In the genomic region with DNA sequence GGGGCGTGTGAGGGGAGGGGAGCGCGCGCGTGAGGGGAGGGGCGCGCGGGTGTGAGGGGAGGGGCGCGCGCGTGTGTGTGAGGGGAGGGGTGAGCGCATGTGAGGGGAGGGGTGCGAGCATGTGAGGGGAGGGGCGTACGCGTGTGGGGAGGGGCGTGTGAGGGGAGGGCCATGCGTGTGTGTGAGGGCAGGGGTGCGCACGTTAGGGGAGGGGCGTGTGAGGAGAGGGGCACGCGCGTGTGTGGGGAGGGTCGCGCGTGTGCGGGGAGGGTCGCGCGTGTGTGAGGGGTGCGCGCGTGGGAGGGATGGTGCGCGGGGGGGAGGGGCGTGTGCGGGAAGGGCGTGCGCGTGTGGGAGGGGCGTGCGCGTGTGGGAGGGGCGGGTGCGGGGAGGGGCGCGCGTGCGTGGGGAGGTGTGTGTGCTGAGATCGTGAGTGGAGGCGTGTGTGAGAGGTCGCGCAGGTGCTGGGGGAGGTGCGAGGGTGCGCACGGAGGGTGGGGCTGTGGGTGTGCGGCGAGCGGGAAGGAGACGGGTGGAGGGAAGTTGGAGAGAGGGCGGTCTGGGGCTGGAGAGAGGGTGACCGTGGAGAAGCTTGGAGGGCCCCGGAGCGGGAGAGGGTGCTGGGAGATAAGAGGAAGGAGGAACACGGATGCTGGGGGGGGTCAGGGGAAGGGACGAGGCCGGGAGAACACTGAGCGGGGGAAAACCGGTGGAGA, we compare ENCODE assay signal across 8 cellular contexts. TPM values are rescaled to one million over a fixed set of nuclear protein-coding genes. Genes with fewer than 3 reads are reported as not detected.
DNase-seq lines count a peak whose midpoint lies in the region; ATAC-seq and TF ChIP-seq lines count a peak whose summit lies in the region.

No MANE protein-coding gene starts in this region.

- H3K4me3 Mint-ChIP-seq in T-helper 1 cell treated with Interleukin-12 subunit alpha and Interleukin-12 subunit beta and Interleukin-4 antibody, amounts not matched to agents 30 μg/mL and 1 μg/mL, for 36 hours: peak overlapping the region; percentile 94
- peak overlapping the region; percentile 96 for H3K4me3 Mint-ChIP-seq in progenitor cell of endocrine pancreas (ENCODE audit: low read depth)

- H3K27ac Mint-ChIP-seq in T-helper 1 cell treated with Interleukin-12 subunit alpha and Interleukin-12 subunit beta and Interleukin-4 antibody, amounts not matched to agents 30 μg/mL and 1 μg/mL, for 36 hours: peak overlapping the region; percentile 96
- H3K27ac Mint-ChIP-seq in progenitor cell of endocrine pancreas: peak overlapping the region; percentile 96

- H3K27me3 Mint-ChIP-seq in T-helper 1 cell treated with Interleukin-12 subunit alpha and Interleukin-12 subunit beta and Interleukin-4 antibody, amounts not matched to agents 30 μg/mL and 1 μg/mL, for 36 hours (ENCODE audit: low read depth): peaks cover 4% of the 10 kb centered on the region
- H3K27me3 Mint-ChIP-seq in progenitor cell of endocrine pancreas: no peaks in the 10 kb centered on the region

- intact Hi-C loops in left ventricle myocardium superior (cut with micrococcal nuclease): loop anchor here (5.0 kb wide), 1 partner anchor 90 kb away; no protein-coding TSS in a partner anchor

- H3K36me3 Mint-ChIP-seq in T-helper 1 cell treated with Interleukin-12 subunit alpha and Interleukin-12 subunit beta and Interleukin-4 antibody, amounts not matched to agents 30 μg/mL and 1 μg/mL, for 36 hours (ENCODE audit: low read depth): peaks cover 16% of the 10 kb centered on the region
- peaks cover 9% of the 10 kb centered on the region for H3K36me3 Mint-ChIP-seq in progenitor cell of endocrine pancreas (ENCODE audit: insufficient read depth)

- DNase-seq in CMK (ENCODE audit: low read depth) (peak; percentile 62), HK-2 (ENCODE audit: unreplicated experiment) (peak; percentile 58), amniotic epithelial cell (ENCODE audit: low read depth) (peak; percentile 19), left ventricle myocardium superior (peak; percentile 83), progenitor cell of endocrine pancreas (ENCODE audit: low spot score, unreplicated experiment) (peak; percentile 30), NK-92 (lab: John Stamatoyannopoulos, UW; ENCODE audit: unreplicated experiment) (no peak)

- TF ChIP-seq CTCF in progenitor cell of endocrine pancreas (IDR thresholded peaks at IDR 0.05; ENCODE audit: unreplicated experiment): no peak

- ATAC-seq in left ventricle myocardium superior (peak; percentile 61), HG03108 (IDR thresholded peaks at IDR 0.05; ENCODE audit: unreplicated experiment) (no peak)

- H3K4me1 Mint-ChIP-seq in T-helper 1 cell treated with Interleukin-12 subunit alpha and Interleukin-12 subunit beta and Interleukin-4 antibody, amounts not matched to agents 30 μg/mL and 1 μg/mL, for 36 hours (ENCODE audit: low read depth): peaks cover 30% of the 10 kb centered on the region
- H3K4me1 Mint-ChIP-seq in progenitor cell of endocrine pancreas (ENCODE audit: low read depth): peaks cover 17% of the 10 kb centered on the region

- no peaks in the 10 kb centered on the region for H3K9me3 Mint-ChIP-seq in T-helper 1 cell treated with Interleukin-12 subunit alpha and Interleukin-12 subunit beta and Interleukin-4 antibody, amounts not matched to agents 30 μg/mL and 1 μg/mL, for 36 hours
- no peaks in the 10 kb centered on the region for H3K9me3 Mint-ChIP-seq in progenitor cell of endocrine pancreas (ENCODE audit: low read depth)

RNA-seq across cellular contexts. Expression of a gene that starts 19.7 kb away (rescaled TPM):
- total RNA-seq in left ventricle myocardium superior: 79.8 TPM
- 27.6 and 30.6 TPM in 2 replicates for total RNA-seq in progenitor cell of endocrine pancreas
